ENCODE assay signal across 11 cellular contexts in genomic region chr3:165643433-165643824, GRCh38.
DNase-seq lines count a peak whose midpoint lies in the region; ATAC-seq and TF ChIP-seq lines count a peak whose summit lies in the region.
"Had no signal": no experiment of that assay in that cellular context is flagged by ENCODE, and none has a peak within 500 bp of the region (broad histone marks: within the 10 kb centered on the region; RNA-seq: fewer than 3 reads in every experiment).

No MANE protein-coding gene starts in this region.

- CTCF ChIA-PET in T-cell (lab: Charles Lee): no interaction called here

- no peak overlapping the region for H3K9ac ChIP-seq in endodermal cell (ENCODE audit: extremely low read depth, low read length, poor library complexity, severe bottlenecking)

- no peak overlapping the region for H3K4me3 Mint-ChIP-seq in T-cell
- no peak overlapping the region for H3K4me3 Mint-ChIP-seq in endodermal cell
- H3K4me3 Mint-ChIP-seq: activated CD8-positive, alpha-beta T cell treated with anti-CD3 and anti-CD28 coated beads for 36 hours had no signal

- TF ChIP-seq POLR2A in stomach (IDR thresholded peaks at IDR 0.05): no peak

- H3K4me3 ChIP-seq in SJCRH30 (0 out of 2 replicates have a peak overlapping the region, but pooled peaks have one; percentile 11), stomach (no peak overlapping the region), endodermal cell (ENCODE audit: low read length) (no peak overlapping the region)

- 36 to 91% (median 64%) methylated on average over 2 of the region's 2 CpGs for WGBS in stomach, 5 donors
- 86 to 100% methylated on average over 1 to 2 of the region's 2 CpGs for WGBS in endodermal cell (ENCODE audit: insufficient coverage in 1 of 2, insufficient read length in 1 of 2), 2 experiments

- H3K36me3 Mint-ChIP-seq in T-cell: no peaks in the 10 kb centered on the region
- no peaks in the 10 kb centered on the region for H3K36me3 Mint-ChIP-seq in endodermal cell (ENCODE audit: low read depth)

- no peak for TF ChIP-seq CTCF in foreskin keratinocyte (conservative IDR thresholded peaks at IDR 0.05)
- TF ChIP-seq CTCF in stomach (IDR thresholded peaks at IDR 0.05): no peak
- no peak for TF ChIP-seq CTCF in endodermal cell (conservative IDR thresholded peaks at IDR 0.05)

- H3K36me3 ChIP-seq in SJCRH30 (no peaks in the 10 kb centered on the region), stomach (no peaks in the 10 kb centered on the region), endodermal cell (ENCODE audit: control insufficient read depth, insufficient read depth, low read length) (no peaks in the 10 kb centered on the region)

- H3K27ac Mint-ChIP-seq in T-cell: no peak overlapping the region
- H3K27ac Mint-ChIP-seq in endodermal cell: no peak overlapping the region
- H3K27ac Mint-ChIP-seq: activated CD8-positive, alpha-beta T cell treated with anti-CD3 and anti-CD28 coated beads for 36 hours had no signal

- no peaks in the 10 kb centered on the region for H3K4me1 Mint-ChIP-seq in T-cell
- H3K4me1 Mint-ChIP-seq in endodermal cell: no peaks in the 10 kb centered on the region

- H3K9me3 ChIP-seq in SJCRH30 (replicated peaks) (no peaks in the 10 kb centered on the region), stomach (peaks cover 0 to 9% (median under 1%) of the 10 kb centered on the region in 4 donors), endodermal cell (ENCODE audit: control insufficient read depth, low read length) (no peaks in the 10 kb centered on the region)

- H3K27ac ChIP-seq in SJCRH30: peak overlapping the region; percentile 98
- peak overlapping the region; percentile 58 for H3K27ac ChIP-seq in foreskin keratinocyte
- peak overlapping the region in 3 of 5 donors; percentile 26 to 66 (median 34) for H3K27ac ChIP-seq in stomach
- H3K27ac ChIP-seq in endodermal cell (ENCODE audit: low read depth, low read length): no peak overlapping the region

- no peak for TF ChIP-seq EP300 in stomach (IDR thresholded peaks at IDR 0.05)

- H3K9me3 Mint-ChIP-seq in T-cell: peaks cover 5 to 10% (median 6%) of the 10 kb centered on the region in 3 donors
- peaks cover 3% of the 10 kb centered on the region for H3K9me3 Mint-ChIP-seq in endodermal cell

- no peaks in the 10 kb centered on the region for H3K27me3 Mint-ChIP-seq in T-cell
- H3K27me3 Mint-ChIP-seq in endodermal cell (ENCODE audit: insufficient read depth): no peaks in the 10 kb centered on the region
- H3K27me3 Mint-ChIP-seq: activated CD8-positive, alpha-beta T cell treated with anti-CD3 and anti-CD28 coated beads for 36 hours had no signal

- H3K4me1 ChIP-seq in SJCRH30 (peaks cover 31% of the 10 kb centered on the region), foreskin keratinocyte (peaks cover 15% of the 10 kb centered on the region), stomach (peaks cover 0 to 13% (median 0%) of the 10 kb centered on the region in 4 donors), endodermal cell (ENCODE audit: control insufficient read depth, insufficient read depth, low read length) (no peaks in the 10 kb centered on the region)

- POLR2A ChIA-PET in T-cell (lab: Charles Lee): no interaction called here

- H3K27me3 ChIP-seq in SJCRH30 (no peaks in the 10 kb centered on the region), foreskin keratinocyte (no peaks in the 10 kb centered on the region), stomach (no peaks in the 10 kb centered on the region), endodermal cell (ENCODE audit: control insufficient read depth, insufficient read depth, low read length, poor library complexity, severe bottlenecking) (no peaks in the 10 kb centered on the region)

- DNase-seq in HK-2 (ENCODE audit: unreplicated experiment) (peak; percentile 45), SJCRH30 (peak; percentile 30 to 64), foreskin keratinocyte (peak; percentile 37 to 70), stomach (no peak), hypothalamus (lab: John Stamatoyannopoulos, UW) (no peak), T-cell (no peak), endodermal cell (no peak)
- DNase-seq: activated CD8-positive, alpha-beta T cell treated with anti-CD3 and anti-CD28 coated beads for 36 hours; occipital lobe; Right ventricle myocardium superior had no signal

- ATAC-seq in foreskin keratinocyte (peak; percentile 70), T-cell (replicated peaks in 1 of 4) (no peak), HG03432 (IDR thresholded peaks at IDR 0.05; ENCODE audit: unreplicated experiment) (no peak)
- ATAC-seq: activated CD8-positive, alpha-beta T cell treated with anti-CD3 and anti-CD28 coated beads for 36 hours had no signal

- intact Hi-C loops in stomach (cut with DNase I; ENCODE audit: low total_unique reads): no loop called here

Comparison
In these comparisons a context has a peak if more than half of its experiments do, and no peak if none do; other contexts are left out.
1. DNase-seq: peak in HK-2 (single experiment), SJCRH30 (2 of 2) and foreskin keratinocyte (2 of 2); none in stomach (single experiment), hypothalamus (0 of 51), T-cell (0 of 34) and endodermal cell (single experiment).